8 cellular contexts compared by ENCODE assay signal in the genomic region with DNA sequence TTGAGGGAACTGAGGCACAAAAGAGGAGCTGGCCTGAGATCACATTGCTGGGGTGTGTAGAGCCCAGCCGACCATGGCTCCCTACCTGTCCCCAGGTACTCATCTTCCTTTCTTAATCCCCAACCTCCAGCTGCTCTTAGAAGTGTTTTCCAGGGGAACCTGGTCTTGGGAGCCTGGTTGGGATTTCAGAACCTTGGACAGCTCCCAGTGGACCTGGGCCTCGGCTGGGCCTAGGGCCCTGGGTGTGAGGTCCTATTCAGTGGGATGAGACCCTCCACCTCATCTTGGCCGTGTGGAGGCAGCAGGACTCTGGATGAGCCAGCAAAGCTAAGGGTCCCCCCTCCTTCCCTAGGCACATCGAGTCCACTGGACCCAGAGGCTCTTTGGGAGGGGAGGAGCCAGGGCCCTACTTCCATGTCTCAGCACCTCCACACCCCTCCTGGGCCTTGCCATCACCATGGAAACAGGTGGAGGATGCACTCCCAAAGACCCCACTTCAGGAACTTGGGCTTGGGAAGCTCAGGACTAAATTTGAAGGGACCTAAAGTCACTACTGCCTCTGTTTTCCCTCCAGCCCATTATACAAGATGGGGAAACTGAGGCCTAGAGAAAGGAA. TPM values are rescaled to one million over a fixed set of nuclear protein-coding genes. Genes with fewer than 3 reads are reported as not detected.
A peak's percentile ranks its signal among the peaks of the same experiment; 100 is the strongest.
DNase-seq lines count a peak whose midpoint lies in the region; ATAC-seq and TF ChIP-seq lines count a peak whose summit lies in the region.

No MANE protein-coding gene starts in this region.

- H3K27me3 ChIP-seq in MM.1S (replicated peaks; ENCODE audit: insufficient read depth, low read length): peaks cover 70% of the 10 kb centered on the region
- H3K27me3 ChIP-seq in CD8-positive, alpha-beta memory T cell (ENCODE audit: insufficient read depth, low read length, poor library complexity, severe bottlenecking): no peaks in the 10 kb centered on the region

- H2AFZ ChIP-seq in MM.1S (ENCODE audit: low read length): no peak overlapping the region

- no peaks in the 10 kb centered on the region for H3K4me1 Mint-ChIP-seq in CD8-positive, alpha-beta memory T cell

- no peaks in the 10 kb centered on the region for H3F3A ChIP-seq in MM.1S (ENCODE audit: insufficient read depth, low read length)

- peak overlapping the region in 1 of 8 donors; percentile 64 for H3K27ac Mint-ChIP-seq in CD8-positive, alpha-beta memory T cell

- no peak for TF ChIP-seq CTCF in MM.1S (IDR thresholded peaks at IDR 0.05; ENCODE audit: low read length)
- no peak for TF ChIP-seq CTCF in choroid plexus epithelial cell (conservative IDR thresholded peaks at IDR 0.05; ENCODE audit: low read depth, low read length)

- H3K36me3 Mint-ChIP-seq in CD8-positive, alpha-beta memory T cell: no peaks in the 10 kb centered on the region

- H4K20me1 ChIP-seq in MM.1S (ENCODE audit: insufficient read depth, low read length): no peaks in the 10 kb centered on the region

- no peak for ATAC-seq in HG02571 (IDR thresholded peaks at IDR 0.05; ENCODE audit: unreplicated experiment)
- ATAC-seq in HG03025 (IDR thresholded peaks at IDR 0.05; ENCODE audit: low FRiP score, unreplicated experiment): no peak

- H3K4me3 ChIP-seq in MM.1S (ENCODE audit: low read length): no peak overlapping the region
- H3K4me3 ChIP-seq in choroid plexus epithelial cell (ENCODE audit: low read depth, low read length): no peak overlapping the region
- no peak overlapping the region for H3K4me3 ChIP-seq in CD8-positive, alpha-beta memory T cell (ENCODE audit: low read length)

- H3K36me3 ChIP-seq in MM.1S (replicated peaks; ENCODE audit: insufficient read depth, low read length): no peaks in the 10 kb centered on the region
- no peaks in the 10 kb centered on the region for H3K36me3 ChIP-seq in CD8-positive, alpha-beta memory T cell (ENCODE audit: insufficient read depth, low read length)

- no peaks in the 10 kb centered on the region for H3K9me3 Mint-ChIP-seq in CD8-positive, alpha-beta memory T cell

- H3K4me3 Mint-ChIP-seq in CD8-positive, alpha-beta memory T cell: no peak overlapping the region

- no peaks in the 10 kb centered on the region for H3K9me3 ChIP-seq in MM.1S (replicated peaks; ENCODE audit: insufficient read depth, low read length)
- no peaks in the 10 kb centered on the region for H3K9me3 ChIP-seq in CD8-positive, alpha-beta memory T cell (ENCODE audit: low read length)

- H3K9me2 ChIP-seq in MM.1S (replicated peaks; ENCODE audit: insufficient read depth, low read length): no peaks in the 10 kb centered on the region

- no peaks in the 10 kb centered on the region for H3K79me2 ChIP-seq in MM.1S (ENCODE audit: low read length)

- DNase-seq in GM04504 (ENCODE audit: low read depth): peak; percentile 19
- peak; percentile 12 for DNase-seq in MM.1S
- DNase-seq in choroid plexus epithelial cell (ENCODE audit: low read depth): peak; percentile 63
- peak; percentile 62 for DNase-seq in mucosa of gallbladder (ENCODE audit: low spot score)
- no peak for DNase-seq in NCI-H2171 (lab: John Stamatoyannopoulos, UW)
- no peak for DNase-seq in CD8-positive, alpha-beta memory T cell

- H3K27ac ChIP-seq in MM.1S (ENCODE audit: low read length): no peak overlapping the region
- no peak overlapping the region for H3K27ac ChIP-seq in CD8-positive, alpha-beta memory T cell (ENCODE audit: low read depth, low read length)

- H3K27me3 Mint-ChIP-seq in CD8-positive, alpha-beta memory T cell: peaks cover 7 to 26% of the 10 kb centered on the region in 2 donors

- H3K4me1 ChIP-seq in MM.1S (ENCODE audit: low read length): no peaks in the 10 kb centered on the region
- no peaks in the 10 kb centered on the region for H3K4me1 ChIP-seq in CD8-positive, alpha-beta memory T cell (ENCODE audit: insufficient read depth, low read length)

- POLR2A ChIA-PET in CD8-positive, alpha-beta memory T cell (lab: Charles Lee): no interaction called here

- no peak overlapping the region for H3K4me2 ChIP-seq in MM.1S (ENCODE audit: low read depth, low read length)

- CTCF ChIA-PET in CD8-positive, alpha-beta memory T cell (lab: Charles Lee): no interaction called here

- H3K9ac ChIP-seq in MM.1S (ENCODE audit: low read length): no peak overlapping the region

RNA-seq across cellular contexts. Expression of a gene that starts 38.5 kb away (rescaled TPM):
- total RNA-seq in mucosa of gallbladder: 78.4 TPM
- 10 to 100 TPM; 15.5 to 19.1 TPM for total RNA-seq in CD8-positive, alpha-beta memory T cell
- polyA plus RNA-seq in CD8-positive, alpha-beta memory T cell: 19.3 TPM

Comparison
In these comparisons a context has a peak if more than half of its experiments do, and no peak if none do; other contexts are left out.
1. DNase-seq: peak in GM04504 (single experiment), MM.1S (single experiment), choroid plexus epithelial cell (single experiment) and mucosa of gallbladder (single experiment); none in NCI-H2171 (single experiment) and CD8-positive, alpha-beta memory T cell (0 of 5).